ENCODE assay signal across 8 cellular contexts in the genomic region with DNA sequence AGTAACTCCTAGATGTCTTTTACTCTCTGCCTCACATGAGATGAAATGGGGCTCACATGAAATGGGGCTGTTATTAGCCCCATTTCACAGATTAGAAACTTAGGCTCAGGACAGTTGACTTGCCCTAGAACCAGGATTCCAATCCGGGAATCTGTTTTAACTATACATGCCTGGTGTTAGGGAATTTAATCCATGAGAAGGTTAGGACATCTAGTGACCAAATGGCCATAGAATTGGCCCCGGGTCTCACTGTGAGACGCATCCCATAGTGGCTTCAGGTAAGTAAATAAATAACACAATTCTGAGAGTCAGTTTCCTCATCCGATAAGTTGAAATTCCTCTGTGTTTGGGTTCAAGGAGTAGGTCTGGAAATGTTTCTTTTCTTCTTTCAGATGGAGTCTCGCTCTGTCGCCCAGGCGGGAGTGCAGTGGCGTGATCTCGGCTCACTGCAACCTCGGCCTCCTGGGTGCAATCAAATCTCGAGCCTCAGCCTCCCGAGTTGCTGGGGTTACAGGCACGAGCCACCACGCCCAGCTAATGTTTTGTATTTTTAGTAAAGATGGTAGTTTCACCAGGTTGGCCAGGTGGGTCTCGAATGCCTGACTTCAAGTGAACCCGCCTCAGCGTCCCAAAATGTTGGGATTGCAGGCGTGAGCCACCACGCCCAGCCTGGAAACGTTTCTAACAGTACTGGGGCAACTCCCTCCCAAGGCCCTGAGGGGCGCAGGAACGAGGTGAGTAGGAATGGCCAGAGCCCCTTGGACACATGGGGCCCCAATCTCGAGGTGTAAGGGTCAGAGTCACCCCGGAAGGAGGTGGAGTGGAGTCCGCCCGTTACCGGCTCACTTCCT. TPM values are rescaled to one million over a fixed set of nuclear protein-coding genes. Genes with fewer than 3 reads are reported as not detected.
A peak's percentile ranks its signal among the peaks of the same experiment; 100 is the strongest.
DNase-seq lines count a peak whose midpoint lies in the region; ATAC-seq lines count a peak whose summit lies in the region.

No MANE protein-coding gene starts in this region.

- ATAC-seq in stimulated activated memory B cell treated with anti-CD40 and anti-IgM and Interleukin-4, amounts not matched to agents 10 μg/mL and 1 μg/mL and 100 μg/mL, for 72 hours = no peak

- peaks cover 35% of the 10 kb centered on the region for H4K20me1 ChIP-seq in BLaER1

- DNase-seq in stimulated activated naive CD4-positive, alpha-beta T cell (lab: John Stamatoyannopoulos, UW) = no peak
- DNase-seq in cerebellum (ENCODE audit: low spot score) (no peak), SW 1271 (lab: John Stamatoyannopoulos, UW) (no peak)

- H3K27ac Mint-ChIP-seq in activated naive CD4-positive, alpha-beta T cell treated with anti-CD3 and anti-CD28 coated beads, Interleukin-2, amount 50 U/mL, for 24 hours = peak overlapping the region; percentile 100
- H3K27ac Mint-ChIP-seq in stimulated activated memory B cell treated with anti-CD40 and anti-IgM and Interleukin-4, amounts not matched to agents 10 μg/mL and 1 μg/mL and 100 μg/mL, for 72 hours = peak overlapping the region; percentile 99

- peaks cover 34% of the 10 kb centered on the region for H3K4me1 Mint-ChIP-seq in activated naive CD4-positive, alpha-beta T cell treated with anti-CD3 and anti-CD28 coated beads, Interleukin-2, amount 50 U/mL, for 24 hours
- H3K4me1 Mint-ChIP-seq in stimulated activated memory B cell treated with anti-CD40 and anti-IgM and Interleukin-4, amounts not matched to agents 10 μg/mL and 1 μg/mL and 100 μg/mL, for 72 hours = peaks cover 32% of the 10 kb centered on the region

- H3K9ac ChIP-seq in BLaER1 = peak overlapping the region; percentile 93
- H3K9ac ChIP-seq in HUES6 (ENCODE audit: low read length) = peak overlapping the region; percentile 89
- H3K9ac ChIP-seq in iPS-18a (ENCODE audit: low read length) = peak overlapping the region; percentile 98

- H3K9me3 ChIP-seq in BLaER1 (no peaks in the 10 kb centered on the region), HUES6 (ENCODE audit: control insufficient read depth, insufficient read depth, low read depth, low read length) (no peaks in the 10 kb centered on the region), iPS-18a (ENCODE audit: control insufficient read depth, low read depth, low read length) (no peaks in the 10 kb centered on the region)

- H3K36me3 Mint-ChIP-seq in activated naive CD4-positive, alpha-beta T cell treated with anti-CD3 and anti-CD28 coated beads, Interleukin-2, amount 50 U/mL, for 24 hours = peaks cover 2% of the 10 kb centered on the region
- peaks cover 12% of the 10 kb centered on the region for H3K36me3 Mint-ChIP-seq in stimulated activated memory B cell treated with anti-CD40 and anti-IgM and Interleukin-4, amounts not matched to agents 10 μg/mL and 1 μg/mL and 100 μg/mL, for 72 hours

- no peaks in the 10 kb centered on the region for H3K27me3 ChIP-seq in BLaER1
- no peaks in the 10 kb centered on the region for H3K27me3 ChIP-seq in HUES6 (ENCODE audit: control insufficient read depth, insufficient read depth, low read length)
- H3K27me3 ChIP-seq in iPS-18a (ENCODE audit: control insufficient read depth, insufficient read depth, low read length) = no peaks in the 10 kb centered on the region

- H3K4me3 ChIP-seq in BLaER1 = peak overlapping the region; percentile 76
- H3K4me3 ChIP-seq in HUES6 (ENCODE audit: low read depth, low read length) = peak overlapping the region; percentile 74
- H3K4me3 ChIP-seq in iPS-18a (ENCODE audit: low read length) = peak overlapping the region; percentile 86

- H3K27ac ChIP-seq in BLaER1 (peak overlapping the region; percentile 96), HUES6 (ENCODE audit: low read depth, low read length) (peak overlapping the region; percentile 93), iPS-18a (ENCODE audit: low read length) (peak overlapping the region; percentile 99)

- H3K27me3 Mint-ChIP-seq in activated naive CD4-positive, alpha-beta T cell treated with anti-CD3 and anti-CD28 coated beads, Interleukin-2, amount 50 U/mL, for 24 hours = no peaks in the 10 kb centered on the region
- peaks cover 9% of the 10 kb centered on the region for H3K27me3 Mint-ChIP-seq in stimulated activated memory B cell treated with anti-CD40 and anti-IgM and Interleukin-4, amounts not matched to agents 10 μg/mL and 1 μg/mL and 100 μg/mL, for 72 hours

- H3K4me1 ChIP-seq in BLaER1 (peaks cover 54% of the 10 kb centered on the region), HUES6 (ENCODE audit: control insufficient read depth, insufficient read depth, low read length) (peaks cover 22% of the 10 kb centered on the region), iPS-18a (ENCODE audit: control insufficient read depth, low read depth, low read length) (peaks cover 7% of the 10 kb centered on the region)

- no peaks in the 10 kb centered on the region for H3K9me3 Mint-ChIP-seq in activated naive CD4-positive, alpha-beta T cell treated with anti-CD3 and anti-CD28 coated beads, Interleukin-2, amount 50 U/mL, for 24 hours
- H3K9me3 Mint-ChIP-seq in stimulated activated memory B cell treated with anti-CD40 and anti-IgM and Interleukin-4, amounts not matched to agents 10 μg/mL and 1 μg/mL and 100 μg/mL, for 72 hours = no peaks in the 10 kb centered on the region

- H3K4me3 Mint-ChIP-seq in activated naive CD4-positive, alpha-beta T cell treated with anti-CD3 and anti-CD28 coated beads, Interleukin-2, amount 50 U/mL, for 24 hours = peak overlapping the region; percentile 94
- peak overlapping the region; percentile 93 for H3K4me3 Mint-ChIP-seq in stimulated activated memory B cell treated with anti-CD40 and anti-IgM and Interleukin-4, amounts not matched to agents 10 μg/mL and 1 μg/mL and 100 μg/mL, for 72 hours

- H3K36me3 ChIP-seq in BLaER1 (peaks cover 24% of the 10 kb centered on the region), HUES6 (ENCODE audit: control insufficient read depth, insufficient read depth, low read length) (peaks cover 18% of the 10 kb centered on the region), iPS-18a (ENCODE audit: control insufficient read depth, low read depth, low read length) (peaks cover 15% of the 10 kb centered on the region)

- peak overlapping the region; percentile 96 for H3K4me2 ChIP-seq in BLaER1

RNA-seq across cellular contexts. Expression of a gene that starts 1.2 kb away (rescaled TPM):
- 12.4 TPM for total RNA-seq in cerebellum

RNA-seq across cellular contexts. Expression of a gene that starts 4.7 kb away (rescaled TPM):
- 19.6 TPM for total RNA-seq in cerebellum

RNA-seq across cellular contexts. Expression of a gene that starts 57.5 kb away (rescaled TPM):
- 3.7 TPM for total RNA-seq in cerebellum
